In genomic region chr15:47561102-47561501, GRCh38 we compare ENCODE assay signal across 8 cellular contexts.
"Had no signal": no experiment of that assay in that cellular context is flagged by ENCODE, and none has a peak within 500 bp of the region (broad histone marks: within the 10 kb centered on the region; RNA-seq: fewer than 3 reads in every experiment).

No MANE protein-coding gene starts in this region.

- H3K4me3 ChIP-seq: HAP-1, K562 had no signal

- H3K27ac ChIP-seq: HL-60 had no signal

- H3K36me3 ChIP-seq: HAP-1 had no signal

- DNase-seq: GOT3, H7, IMR-90, KG1 had no signal

- H3K9me3 ChIP-seq: HAP-1 had no signal

- H3K4me1 ChIP-seq: HAP-1 had no signal

- ATAC-seq: HCT116, K562 had no signal
